In genomic region chr11:125592305-125593112, GRCh38 we compare ENCODE assay signal across 8 cellular contexts. TPM values are rescaled to one million over a fixed set of nuclear protein-coding genes. Genes with fewer than 3 reads are reported as not detected.
DNase-seq lines count a peak whose midpoint lies in the region; ATAC-seq, FAIRE-seq and TF ChIP-seq lines count a peak whose summit lies in the region.

STT3A (plus strand) TSS chr11:125592852; CDS start chr11:125595916, 3,064 bp downstream.

- TF ChIP-seq POLR2A in GM19193 (IDR thresholded peaks at IDR 0.05; ENCODE audit: extremely low read depth, insufficient read depth, insufficient read length): peak; percentile 64

- peak within 1 kb of the TSS; percentile 100 for H3K4me3 Mint-ChIP-seq in chondrocyte (ENCODE audit: unreplicated experiment)

- peaks cover 13% of the 10 kb centered on the region for H3K4me1 ChIP-seq in keratinocyte (ENCODE audit: control insufficient read depth, extremely low read depth, insufficient read depth, low read length)

- peak within 1 kb of the TSS; percentile 97 for H3K4me2 ChIP-seq in keratinocyte (ENCODE audit: control insufficient read depth, extremely low read depth, insufficient read depth, low read depth, low read length)

- H3K36me3 ChIP-seq in keratinocyte (ENCODE audit: control insufficient read depth in 2 of 2, extremely low read depth in 1 of 2, insufficient read depth in 2 of 2, low read length in 2 of 2): peaks cover 1 to 3% of the 10 kb centered on the region in 2 experiments

- TF ChIP-seq CTCF in chondrocyte (IDR thresholded peaks at IDR 0.05): no peak
- no peak for TF ChIP-seq CTCF in keratinocyte (optimal IDR thresholded peaks at IDR 0.05 in 1 of 3, IDR thresholded peaks at IDR 0.05 in 1 of 3, conservative IDR thresholded peaks at IDR 0.05 in 1 of 3; ENCODE audit: extremely low read depth in 1 of 3, insufficient read depth in 2 of 3, low read length in 3 of 3)

- peak within 1 kb of the TSS; percentile 94 to 99 (median 95) for H3K4me3 ChIP-seq in keratinocyte (ENCODE audit: control insufficient read depth in 2 of 3, extremely low read depth in 1 of 3, insufficient read depth in 2 of 3, low read depth in 1 of 3, low read length in 3 of 3)

- H2AFZ ChIP-seq in keratinocyte (ENCODE audit: control insufficient read depth, low read length): peak within 1 kb of the TSS; percentile 93

- ATAC-seq in HG03439 (IDR thresholded peaks at IDR 0.05; ENCODE audit: unreplicated experiment): peak; percentile 98

- peak within 1 kb of the TSS; percentile 98 for H3K27ac Mint-ChIP-seq in chondrocyte (ENCODE audit: unreplicated experiment)

- H3K9me3 ChIP-seq in keratinocyte (ENCODE audit: control insufficient read depth, low read depth, low read length): no peaks in the 10 kb centered on the region

- peak; percentile 91 for FAIRE-seq in keratinocyte (lab: Jason Lieb, UNC)

- peak within 1 kb of the TSS; percentile 96 for H3K9ac ChIP-seq in keratinocyte (ENCODE audit: control insufficient read depth, extremely low read depth, insufficient read depth, low read length)

- H3K9me3 Mint-ChIP-seq in chondrocyte (ENCODE audit: low read depth): no peaks in the 10 kb centered on the region

- peaks cover 44% of the 10 kb centered on the region for H3K79me2 ChIP-seq in keratinocyte (ENCODE audit: control insufficient read depth, insufficient read depth, low read length)

- H3K27ac ChIP-seq in keratinocyte (ENCODE audit: control insufficient read depth, insufficient read depth, low read length): peak within 1 kb of the TSS; percentile 100

- no peaks in the 10 kb centered on the region for H4K20me1 ChIP-seq in keratinocyte (ENCODE audit: control insufficient read depth, extremely low read depth, insufficient read depth, low read length)

- H3K4me1 Mint-ChIP-seq in chondrocyte (ENCODE audit: low read depth): peaks cover 47% of the 10 kb centered on the region

- H3K36me3 Mint-ChIP-seq in chondrocyte (ENCODE audit: low read depth): peaks cover 10% of the 10 kb centered on the region

- no peaks in the 10 kb centered on the region for H3K9me1 ChIP-seq in keratinocyte (ENCODE audit: control insufficient read depth, extremely low read depth, insufficient read depth, low read length)

- DNase-seq in AML-193 (lab: John Stamatoyannopoulos, UW) (peak; percentile 96 to 98), NCI-H510A treated with DMSO at 0.1 percent for 48 hours (lab: John Stamatoyannopoulos, UW) (peak; percentile 97), chondrocyte (ENCODE audit: low spot score) (peak; percentile 99), keratinocyte (ENCODE audit: low read depth, low spot score) (peak; percentile 98)
- DNase-seq in activated CD4-positive, alpha-beta T cell treated with anti-CD3 and anti-CD28 coated beads for 24 hours (ENCODE audit: low read depth in 2 of 2): peak; percentile 93 to 98
- peak; percentile 92 to 93 for DNase-seq in stimulated activated CD4-positive, alpha-beta T cell treated with anti-CD3 and anti-CD28 coated beads, Interleukin-15, amount 100 ng/mL, for 1 hour (ENCODE audit: low read depth in 1 of 2, low spot score in 1 of 2)

- H3K27me3 Mint-ChIP-seq in chondrocyte (ENCODE audit: low read depth): no peaks in the 10 kb centered on the region

- no peaks in the 10 kb centered on the region for H3K27me3 ChIP-seq in keratinocyte (ENCODE audit: control insufficient read depth, extremely low read depth, insufficient read depth, low read length)

- dilution Hi-C loops in keratinocyte (cut with MboI; ENCODE audit: extremely low pct_ligation_motif_present, low sequenced_read_pairs): no loop called here

RNA-seq across cellular contexts. Expression of gene STT3A, which starts in this region (rescaled TPM):
- 247 to 286 TPM (median 252 TPM) in 3 replicates for total RNA-seq in chondrocyte
- polyA plus RNA-seq in keratinocyte: 183 to 221 TPM (median 214 TPM) in 3 replicates
- polyA plus RNA-seq in keratinocyte (2011; ENCODE audit: low read depth): 41.4 TPM
- polyA plus RNA-seq in keratinocyte (2011; cell fraction: cytosol; rRNA removed): 63.8 and 98.5 TPM in 2 replicates
- polyA plus RNA-seq in keratinocyte (2011; cell fraction: nucleus; rRNA removed): 217 and 230 TPM in 2 replicates
- polyA plus RNA-seq in keratinocyte (2012; ENCODE audit: low replicate concordance): 50.5 and 153 TPM in 2 replicates
- polyA minus RNA-seq in keratinocyte: 366 to 686 TPM (median 640 TPM) in 3 replicates
- 113 TPM for polyA minus RNA-seq in keratinocyte (2011; cell fraction: cytosol; rRNA and poly(A)+ RNA removed)
- polyA minus RNA-seq in keratinocyte (2011; cell fraction: nucleus; rRNA and poly(A)+ RNA removed): 394 and 505 TPM in 2 replicates

Comparison
In these comparisons a context has a peak if more than half of its experiments do, and no peak if none do; other contexts are left out.
1. Peak in every context shown above with its lines: DNase-seq, ATAC-seq, H3K4me3 ChIP-seq and H3K27ac ChIP-seq.